21 cellular contexts compared by ENCODE assay signal in the genomic region with DNA sequence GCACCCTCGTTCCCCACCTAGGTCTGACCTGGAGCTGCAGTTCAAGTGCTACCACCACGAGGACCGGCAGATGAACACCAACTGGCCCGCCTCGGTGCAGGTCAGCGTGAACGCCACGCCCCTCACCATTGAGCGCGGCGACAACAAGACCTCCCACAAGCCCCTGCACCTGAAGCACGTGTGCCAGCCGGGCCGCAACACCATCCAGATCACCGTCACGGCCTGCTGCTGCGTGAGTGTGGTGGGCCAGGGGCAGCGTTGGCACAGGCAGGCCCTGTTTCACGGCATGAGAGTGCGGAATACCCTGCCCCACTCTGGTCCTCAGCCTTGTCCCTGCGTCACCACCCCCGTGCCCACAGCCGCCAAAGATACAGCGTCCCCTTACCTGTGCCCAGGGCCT.
"Had no signal": no experiment of that assay in that cellular context is flagged by ENCODE, and none has a peak within 500 bp of the region (broad histone marks: within the 10 kb centered on the region; RNA-seq: fewer than 3 reads in every experiment).

No MANE protein-coding gene starts in this region.

- H3K4me2 ChIP-seq: SK-N-SH had no signal

- H3K27me3 ChIP-seq: breast epithelium, gastrocnemius medialis, heart right ventricle, stomach, upper lobe of right lung had no signal

- H3K4me1 ChIP-seq: breast epithelium, gastrocnemius medialis had no signal

- H3K9me3 ChIP-seq: breast epithelium, gastrocnemius medialis, heart right ventricle, SK-N-SH, stomach, upper lobe of right lung had no signal

- H3K27ac ChIP-seq: gastrocnemius medialis, upper lobe of right lung had no signal

- H3K4me3 ChIP-seq: breast epithelium, gastrocnemius medialis, heart right ventricle, stomach, upper lobe of right lung had no signal

- FAIRE-seq: astrocyte had no signal

- DNase-seq: activated CD4-positive, alpha-beta T cell treated with anti-CD3 and anti-CD28 coated beads for 48 hours; activated CD4-positive, CD25-positive, alpha-beta regulatory T cell; activated CD8-positive, alpha-beta T cell treated with anti-CD3 and anti-CD28 coated beads, Interleukin-2, amount 10 ng/mL, durations not matched to agents 7 days and 5 days; activated effector memory CD4-positive, alpha-beta T cell treated with anti-CD3 and anti-CD28 coated beads, Interleukin-2, amount 50 U/mL, for 16 hours; activated T-cell treated with anti-CD3 and anti-CD28 coated beads, Interleukin-2, amount 50 U/mL, for 4 hours; effector CD4-positive, alpha-beta T cell; gastrocnemius medialis; immature natural killer cell; kidney glomerular epithelial cell; mesenchymal stem cell; naive thymus-derived CD8-positive, alpha-beta T cell; retina; SK-N-SH; stimulated activated CD4-positive, alpha-beta T cell treated with anti-CD3 and anti-CD28 coated beads, Interleukin-2, amount 100 ng/mL, for 24 hours; stomach; T1000; upper lobe of right lung had no signal

- ATAC-seq: activated CD8-positive, alpha-beta T cell treated with anti-CD3 and anti-CD28 coated beads, Interleukin-2, amount 10 ng/mL, durations not matched to agents 7 days and 5 days; activated T-cell treated with anti-CD3 and anti-CD28 coated beads, Interleukin-2, amount 50 U/mL, for 4 hours; esophagus mucosa; gastrocnemius medialis; naive thymus-derived CD8-positive, alpha-beta T cell had no signal
